15 cellular contexts compared by ENCODE assay signal in the genomic region with DNA sequence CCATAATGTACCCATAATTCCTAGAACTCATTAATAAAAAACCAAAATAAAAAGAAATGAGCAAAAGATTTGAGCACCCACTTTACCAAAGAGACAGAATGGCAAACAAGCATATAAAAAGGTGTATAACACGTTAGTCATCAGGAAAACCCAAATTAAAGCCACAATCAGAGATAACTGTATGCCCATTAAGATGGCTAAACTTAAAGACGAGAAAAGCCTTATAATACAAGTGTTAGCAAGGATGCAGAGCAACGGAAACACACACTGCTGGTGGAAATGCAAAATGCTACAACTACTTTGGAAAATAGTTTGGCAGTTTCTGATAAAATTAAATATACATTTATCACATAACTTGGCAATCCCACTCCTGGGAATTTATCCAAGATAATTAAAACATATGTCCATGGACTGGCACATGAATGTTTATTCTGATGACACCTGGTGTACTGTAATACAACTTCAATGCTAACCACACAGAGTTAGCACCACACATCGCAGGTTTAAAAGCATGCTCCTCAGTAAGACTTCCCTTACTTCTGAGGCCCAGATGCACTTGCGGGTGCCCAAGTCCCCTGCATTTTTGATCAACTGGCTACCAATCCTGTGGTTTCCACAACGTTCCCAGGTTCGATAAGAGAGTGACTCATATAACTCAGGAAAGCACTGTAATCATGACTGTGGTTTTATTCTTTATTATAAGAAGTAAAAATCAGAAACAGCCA.
DNase-seq lines count a peak whose midpoint lies in the region; FAIRE-seq and TF ChIP-seq lines count a peak whose summit lies in the region.
"Had no signal": no experiment of that assay in that cellular context is flagged by ENCODE, and none has a peak within 500 bp of the region (broad histone marks: within the 10 kb centered on the region; RNA-seq: fewer than 3 reads in every experiment).

No MANE protein-coding gene starts in this region.

- peaks cover 6% of the 10 kb centered on the region for H3K36me3 Mint-ChIP-seq in osteocyte (ENCODE audit: unreplicated experiment)
- H3K36me3 Mint-ChIP-seq: neural progenitor cell had no signal

- no peak overlapping the region for H2AFZ ChIP-seq in mammary epithelial cell (ENCODE audit: low read depth, low read length)
- H2AFZ ChIP-seq: neural progenitor cell had no signal

- DNase-seq in HCEC 1CT (peak; percentile 26), NCI-H69 (lab: John Stamatoyannopoulos, UW) (peak; percentile 23), mammary epithelial cell (peak; percentile 61), skeletal muscle cell (ENCODE audit: low read depth) (peak; percentile 9), ovary (no peak), osteocyte (ENCODE audit: extremely low spot score, unreplicated experiment) (no peak), frontal cortex (ENCODE audit: low spot score in 2 of 2) (no peak)
- DNase-seq: H9, MV-4-11 had no signal

- no peaks in the 10 kb centered on the region for H3K4me1 Mint-ChIP-seq in osteocyte (ENCODE audit: unreplicated experiment)
- H3K4me1 Mint-ChIP-seq: neural progenitor cell had no signal

- H3K9me3 ChIP-seq in mammary epithelial cell (replicated peaks; ENCODE audit: insufficient read depth, low read length): no peaks in the 10 kb centered on the region
- H3K9me3 ChIP-seq in ovary: no peaks in the 10 kb centered on the region

- no peaks in the 10 kb centered on the region for H3K36me3 ChIP-seq in mammary epithelial cell (ENCODE audit: insufficient read depth, low read length)
- H3K36me3 ChIP-seq in ovary: no peaks in the 10 kb centered on the region
- H3K36me3 ChIP-seq: neural progenitor cell had no signal

- no peaks in the 10 kb centered on the region for H3K27me3 ChIP-seq in mammary epithelial cell (ENCODE audit: insufficient read depth, low read length)
- no peaks in the 10 kb centered on the region for H3K27me3 ChIP-seq in ovary
- H3K27me3 ChIP-seq: neural progenitor cell had no signal

- no peaks in the 10 kb centered on the region for H3K27me3 Mint-ChIP-seq in osteocyte (ENCODE audit: unreplicated experiment)
- H3K27me3 Mint-ChIP-seq: activated naive CD8-positive, alpha-beta T cell; stimulated activated naive CD8-positive, alpha-beta T cell treated with anti-CD3 and anti-CD28 coated beads, Interleukin-15, Interleukin-2, amounts not matched to agents 100 ng/mL and 50 ng/mL, for 24 hours had no signal

- intact Hi-C loops in mammary epithelial cell (cut with micrococcal nuclease): no loop called here
- intact Hi-C loops in ovary (cut with DNase I): no loop called here

- H3K4me3 Mint-ChIP-seq in osteocyte (ENCODE audit: unreplicated experiment): no peak overlapping the region
- H3K4me3 Mint-ChIP-seq: activated naive CD8-positive, alpha-beta T cell; H9; neural progenitor cell; stimulated activated naive CD8-positive, alpha-beta T cell treated with anti-CD3 and anti-CD28 coated beads, Interleukin-15, Interleukin-2, amounts not matched to agents 100 ng/mL and 50 ng/mL, for 24 hours had no signal

- BruUV-seq in mammary epithelial cell (replicated peaks; lab: Mats Ljungman, UMichigan): no TSS peak

- H3K9ac ChIP-seq in mammary epithelial cell (ENCODE audit: insufficient read depth, low read length): no peak overlapping the region
- H3K9ac ChIP-seq: neural progenitor cell had no signal

- 52% methylated on average over 7 of the region's 7 CpGs for WGBS in mammary epithelial cell (ENCODE audit: low coverage, missing lambda C conversion rate)
- 68 to 71% (median 68%) methylated on average over 7 of the region's 7 CpGs for WGBS in ovary, 3 donors

- in situ Hi-C loops in mammary epithelial cell (cut with MboI; ENCODE audit: low sequenced_read_pairs in 2 of 2): no loop called here

- no peak for TF ChIP-seq POLR2A in ovary (IDR thresholded peaks at IDR 0.05)

- TF ChIP-seq EP300 in ovary (IDR thresholded peaks at IDR 0.05): no peak

- no peak for FAIRE-seq in frontal cortex (lab: Jason Lieb, UNC)

- no peaks in the 10 kb centered on the region for H4K20me1 ChIP-seq in mammary epithelial cell (ENCODE audit: insufficient read depth, low read length)

- H3K9me3 Mint-ChIP-seq in osteocyte (ENCODE audit: unreplicated experiment): no peaks in the 10 kb centered on the region
- H3K9me3 Mint-ChIP-seq: H9; neural progenitor cell; stimulated activated naive CD8-positive, alpha-beta T cell treated with anti-CD3 and anti-CD28 coated beads, Interleukin-15, Interleukin-2, amounts not matched to agents 100 ng/mL and 50 ng/mL, for 24 hours had no signal

- no peaks in the 10 kb centered on the region for H3K79me2 ChIP-seq in mammary epithelial cell (ENCODE audit: insufficient read depth, low read length)

- H3K4me3 ChIP-seq in mammary epithelial cell (replicated peaks in 1 of 3; ENCODE audit: insufficient read depth in 1 of 3, low read depth in 2 of 3, low read length in 3 of 3): no peak overlapping the region
- no peak overlapping the region for H3K4me3 ChIP-seq in skeletal muscle cell (ENCODE audit: low read depth, low read length)
- H3K4me3 ChIP-seq in ovary: no peak overlapping the region
- H3K4me3 ChIP-seq: coronary artery, lung, neural progenitor cell had no signal

- H3K27ac ChIP-seq in mammary epithelial cell (ENCODE audit: insufficient read depth, low read depth, low read length) (no peak overlapping the region), ovary (no peak overlapping the region)
- H3K27ac ChIP-seq: coronary artery, HL-60, neural progenitor cell had no signal

- no peak for TF ChIP-seq CTCF in mammary epithelial cell (conservative IDR thresholded peaks at IDR 0.05 in 1 of 2, IDR thresholded peaks at IDR 0.05 in 1 of 2; ENCODE audit: extremely low read depth in 1 of 2, insufficient read depth in 1 of 2, low read depth in 1 of 2, low read length in 2 of 2)
- no peak for TF ChIP-seq CTCF in ovary (IDR thresholded peaks at IDR 0.05)
- TF ChIP-seq CTCF in osteocyte (IDR thresholded peaks at IDR 0.05): no peak

- H3K4me2 ChIP-seq in mammary epithelial cell (ENCODE audit: insufficient read depth, low read depth, low read length): no peak overlapping the region
- H3K4me2 ChIP-seq: neural progenitor cell had no signal

- H3K27ac Mint-ChIP-seq in osteocyte (ENCODE audit: unreplicated experiment): no peak overlapping the region
- H3K27ac Mint-ChIP-seq: activated naive CD8-positive, alpha-beta T cell; H9; neural progenitor cell; stimulated activated naive CD8-positive, alpha-beta T cell treated with anti-CD3 and anti-CD28 coated beads, Interleukin-15, Interleukin-2, amounts not matched to agents 100 ng/mL and 50 ng/mL, for 24 hours had no signal

- dilution Hi-C loops in mammary epithelial cell (cut with HindIII; ENCODE audit: low sequenced_read_pairs): no loop called here

- CTCF ChIA-PET in mammary epithelial cell (lab: Charles Lee; ENCODE audit: low non-redundant PET): no interaction called here

- H3K4me1 ChIP-seq in mammary epithelial cell (ENCODE audit: insufficient read depth, low read length): peaks cover 18% of the 10 kb centered on the region
- H3K4me1 ChIP-seq in ovary (ENCODE audit: insufficient read depth): peaks cover 5% of the 10 kb centered on the region

Comparison
In these comparisons a context has a peak if more than half of its experiments do, and no peak if none do; other contexts are left out.
1. DNase-seq: peak in HCEC 1CT (single experiment), NCI-H69 (single experiment), mammary epithelial cell (single experiment) and skeletal muscle cell (single experiment); none in ovary (0 of 5), osteocyte (single experiment) and frontal cortex (0 of 2).